In the genomic region with DNA sequence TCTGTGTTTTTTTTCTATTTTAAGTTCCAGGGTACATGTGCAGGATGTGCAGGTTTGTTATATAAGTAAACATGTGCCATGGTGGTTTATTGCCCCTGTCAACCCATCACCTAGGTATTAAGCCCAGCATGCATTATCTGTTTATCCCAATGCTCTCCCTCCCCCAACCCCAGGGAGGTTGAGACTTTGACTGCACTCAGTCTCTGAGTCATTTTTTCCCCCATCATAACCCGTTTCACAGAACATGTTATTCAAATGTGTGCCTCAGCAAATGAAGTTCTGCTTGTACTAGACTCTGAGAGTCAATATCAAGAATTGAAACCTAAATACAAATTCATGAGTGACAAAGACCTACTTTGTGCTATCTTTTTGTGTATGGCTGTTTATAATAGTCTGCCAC, we compare ENCODE assay signal across 14 cellular contexts.
DNase-seq lines count a peak whose midpoint lies in the region; ATAC-seq, FAIRE-seq and TF ChIP-seq lines count a peak whose summit lies in the region.
"Had no signal": no experiment of that assay in that cellular context is flagged by ENCODE, and none has a peak within 500 bp of the region (broad histone marks: within the 10 kb centered on the region; RNA-seq: fewer than 3 reads in every experiment).

No MANE protein-coding gene starts in this region.

- FAIRE-seq in GM12878 (lab: Jason Lieb, UNC), result no peak

- TF ChIP-seq POLR2A in GM12878 (IDR thresholded peaks at IDR 0.05; ENCODE audit: low read depth, low read length), result no peak

- TF ChIP-seq EP300 in GM12878 (IDR thresholded peaks at IDR 0.05; ENCODE audit: borderline replicate concordance in 1 of 2, control insufficient read depth in 1 of 2, low read depth in 2 of 2, low read length in 2 of 2), result no peak

- H3K9me2 ChIP-seq in Loucy (replicated peaks; ENCODE audit: low read depth, low read length), result no peaks in the 10 kb centered on the region

- 0% methylated on average over 1 of the region's 1 CpG for WGBS in GM12878 (ENCODE audit: insufficient coverage, insufficient replicate concordance, low lambda C conversion rate, missing lambda C conversion rate)
- WGBS in psoas muscle, 3 donors, result 68 to 72% (median 71%) methylated on average over 1 of the region's 1 CpG

- H4K20me1 ChIP-seq in Loucy (ENCODE audit: insufficient read depth, low read length, poor library complexity, severe bottlenecking) (no peaks in the 10 kb centered on the region), GM12878 (ENCODE audit: control insufficient read depth, insufficient read depth) (no peaks in the 10 kb centered on the region)

- H3K9me3 ChIP-seq in Loucy (ENCODE audit: insufficient read depth, low read depth, low read length), result no peaks in the 10 kb centered on the region
- H3K9me3 ChIP-seq in GM12878 (replicated peaks; ENCODE audit: control insufficient read depth, insufficient read depth, low read length), result no peaks in the 10 kb centered on the region
- H3K9me3 ChIP-seq in psoas muscle, result no peaks in the 10 kb centered on the region
- H3K9me3 ChIP-seq: thoracic aorta had no signal

- H3K4me3 ChIP-seq in Loucy (ENCODE audit: low read length, poor library complexity, severe bottlenecking) (no peak overlapping the region), GM12878 (no peak overlapping the region), psoas muscle (no peak overlapping the region)
- H3K4me3 ChIP-seq: skin epidermis, thoracic aorta had no signal

- no peak overlapping the region for H2AFZ ChIP-seq in Loucy (ENCODE audit: low read length)
- no peak overlapping the region for H2AFZ ChIP-seq in GM12878 (ENCODE audit: control insufficient read depth, low read depth, low read length)

- H3K4me2 ChIP-seq in Loucy (ENCODE audit: low read depth, low read length, poor library complexity, severe bottlenecking) (peak overlapping the region; percentile 2), GM12878 (ENCODE audit: control insufficient read depth, insufficient read depth) (no peak overlapping the region)

- in situ Hi-C loops in GM12878 (cut with MboI), result no loop called here

- H3F3A ChIP-seq in Loucy (ENCODE audit: low read depth), result 0 out of 2 replicates have a peak, but pooled peaks cover 2% of the 10 kb centered on the region

- H3K27me3 ChIP-seq in Loucy (ENCODE audit: insufficient read depth, low read length, poor library complexity, severe bottlenecking) (no peaks in the 10 kb centered on the region), GM12878 (replicated peaks in 1 of 2; ENCODE audit: control insufficient read depth in 2 of 2, insufficient read depth in 2 of 2, low read length in 1 of 2) (no peaks in the 10 kb centered on the region), psoas muscle (ENCODE audit: insufficient read depth in 3 of 3, low read length in 2 of 3) (no peaks in the 10 kb centered on the region)

- peak in 2 of 3 donors; percentile 9 to 34 for DNase-seq in stimulated activated CD4-positive, alpha-beta T cell treated with anti-CD3 and anti-CD28 coated beads, Interleukin-12 subunit alpha, Interleukin-12 subunit beta, amount 100 ng/mL, for 48 hours (ENCODE audit: low read depth in 2 of 3, low spot score in 1 of 3)
- no peak for DNase-seq in stimulated activated CD4-positive, alpha-beta T cell treated with anti-CD3 and anti-CD28 coated beads, Interleukin-2, amount 100 ng/mL, for 48 hours
- DNase-seq in GM12878 (ENCODE audit: low read depth, low spot score) (no peak), stromal cell of bone marrow (ENCODE audit: low read depth) (peak; percentile 36), DMS79 (lab: John Stamatoyannopoulos, UW) (no peak), psoas muscle (no peak)
- DNase-seq: C1 segment of cervical spinal cord; central memory CD4-positive, alpha-beta T cell; KG1; WERI-Rb-1 had no signal

- H3K36me3 ChIP-seq in Loucy (ENCODE audit: insufficient read depth, low read length) (no peaks in the 10 kb centered on the region), GM12878 (ENCODE audit: control insufficient read depth in 2 of 2, insufficient read depth in 2 of 2, low read length in 1 of 2) (no peaks in the 10 kb centered on the region), psoas muscle (ENCODE audit: insufficient read depth in 1 of 2, low read depth in 1 of 2) (no peaks in the 10 kb centered on the region)
- H3K36me3 ChIP-seq: thoracic aorta, WERI-Rb-1 had no signal

- TF ChIP-seq CTCF in Loucy (conservative IDR thresholded peaks at IDR 0.05; ENCODE audit: low read length), result no peak
- no peak for TF ChIP-seq CTCF in GM12878 (IDR thresholded peaks at IDR 0.05 in 2 of 3, conservative IDR thresholded peaks at IDR 0.05 in 1 of 3; ENCODE audit: control insufficient read depth in 2 of 3, extremely low read depth in 1 of 3, insufficient read depth in 1 of 3, low read depth in 3 of 3, low read length in 3 of 3)
- no peak for TF ChIP-seq CTCF in psoas muscle (IDR thresholded peaks at IDR 0.05)

- H3K4me1 ChIP-seq in Loucy (ENCODE audit: insufficient read depth, low read length, poor library complexity, severe bottlenecking) (peaks cover 25% of the 10 kb centered on the region), GM12878 (ENCODE audit: control insufficient read depth, insufficient read depth, low read length) (no peaks in the 10 kb centered on the region), psoas muscle (no peaks in the 10 kb centered on the region)

- TF ChIP-seq RAD21 in GM12878 (IDR thresholded peaks at IDR 0.05; ENCODE audit: insufficient read depth, low read depth, low read length), result no peak

- RAD21 ChIA-PET in GM12878 (lab: Charles Lee; ENCODE audit: unreplicated experiment), result no interaction called here

- H3K79me2 ChIP-seq in Loucy (ENCODE audit: insufficient read depth, low read length), result no peaks in the 10 kb centered on the region
- H3K79me2 ChIP-seq in GM12878 (ENCODE audit: control insufficient read depth, insufficient read depth, low read length), result no peaks in the 10 kb centered on the region

- intact Hi-C loops in GM12878 (cut with micrococcal nuclease; ENCODE audit: unreplicated experiment) (no loop called here), psoas muscle (cut with DNase I) (no loop called here)

- H3K27ac ChIP-seq in GM12878 (ENCODE audit: control insufficient read depth, insufficient read depth) (no peak overlapping the region), psoas muscle (no peak overlapping the region)
- H3K27ac ChIP-seq: skin epidermis, thoracic aorta, WERI-Rb-1 had no signal

- no peak overlapping the region for H3K9ac ChIP-seq in Loucy (ENCODE audit: low read depth, low read length, poor library complexity, severe bottlenecking)
- no peak overlapping the region for H3K9ac ChIP-seq in GM12878 (ENCODE audit: control insufficient read depth, insufficient read depth, low read length)

- SMC1A ChIA-PET in GM12878 (lab: Charles Lee; ENCODE audit: uncharacterized antibody, unreplicated experiment), result no interaction called here

- peak; percentile 74 for ATAC-seq in GM12878
- no peak for ATAC-seq in HG02759 (IDR thresholded peaks at IDR 0.05; ENCODE audit: unreplicated experiment)
- ATAC-seq in psoas muscle, result no peak

- POLR2A ChIA-PET in GM12878 (lab: Charles Lee), result no interaction called here

- no TSS peak for BruUV-seq in GM12878 (replicated peaks; lab: Mats Ljungman, UMichigan)

- CTCF ChIA-PET in GM12878 (lab: Yijun Ruan, JAX), result no interaction called here

TF ChIP-seq in GM12878, 131 proteins besides CTCF, POLR2A, EP300 and RAD21:
- TF ChIP-seq RCOR1 (conservative IDR thresholded peaks at IDR 0.05; ENCODE audit: low read depth, low read length), result no peak
- no peak for TF ChIP-seq YBX1 (IDR thresholded peaks at IDR 0.05)
- TF ChIP-seq MEF2A (IDR thresholded peaks at IDR 0.05; ENCODE audit: insufficient read depth, low read depth, low read length), result no peak
- no peak for TF ChIP-seq NFIC (IDR thresholded peaks at IDR 0.05; ENCODE audit: low read depth, low read length)
- TF ChIP-seq KLF5 (IDR thresholded peaks at IDR 0.05; ENCODE audit: partially characterized antibody), result no peak
- no peak for TF ChIP-seq NBN (IDR thresholded peaks at IDR 0.05)
- no peak for TF ChIP-seq PAX8 (IDR thresholded peaks at IDR 0.05)
- TF ChIP-seq, protein P1, sequence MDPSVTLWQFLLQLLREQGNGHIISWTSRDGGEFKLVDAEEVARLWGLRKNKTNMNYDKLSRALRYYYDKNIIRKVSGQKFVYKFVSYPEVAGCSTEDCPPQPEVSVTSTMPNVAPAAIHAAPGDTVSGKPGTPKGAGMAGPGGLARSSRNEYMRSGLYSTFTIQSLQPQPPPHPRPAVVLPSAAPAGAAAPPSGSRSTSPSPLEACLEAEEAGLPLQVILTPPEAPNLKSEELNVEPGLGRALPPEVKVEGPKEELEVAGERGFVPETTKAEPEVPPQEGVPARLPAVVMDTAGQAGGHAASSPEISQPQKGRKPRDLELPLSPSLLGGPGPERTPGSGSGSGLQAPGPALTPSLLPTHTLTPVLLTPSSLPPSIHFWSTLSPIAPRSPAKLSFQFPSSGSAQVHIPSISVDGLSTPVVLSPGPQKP (IDR thresholded peaks at IDR 0.05; ENCODE audit: low read depth, low read length), result no peak
- no peak for TF ChIP-seq KAT2A (conservative IDR thresholded peaks at IDR 0.05; ENCODE audit: control insufficient read depth, low read depth, low read length)
- no peak for TF ChIP-seq SUPT20H (IDR thresholded peaks at IDR 0.05; ENCODE audit: borderline replicate concordance, control insufficient read depth, low read depth, low read length)
- TF ChIP-seq POLR2AphosphoS2 (IDR thresholded peaks at IDR 0.05; ENCODE audit: low read depth, low read length), result no peak
TF ChIP-seq in GM12878: peak in this region for 0.

Comparison
In these comparisons a context has a peak if more than half of its experiments do, and no peak if none do; other contexts are left out.
1. DNase-seq: peak in stimulated activated CD4-positive, alpha-beta T cell treated with anti-CD3 and anti-CD28 coated beads, Interleukin-12 subunit alpha, Interleukin-12 subunit beta, amount 100 ng/mL, for 48 hours (2 of 3) and stromal cell of bone marrow (single experiment); none in stimulated activated CD4-positive, alpha-beta T cell treated with anti-CD3 and anti-CD28 coated beads, Interleukin-2, amount 100 ng/mL, for 48 hours (0 of 2), GM12878 (single experiment), DMS79 (single experiment) and psoas muscle (0 of 2).